Comparison of ENCODE assay signal across 10 cellular contexts in the genomic region with DNA sequence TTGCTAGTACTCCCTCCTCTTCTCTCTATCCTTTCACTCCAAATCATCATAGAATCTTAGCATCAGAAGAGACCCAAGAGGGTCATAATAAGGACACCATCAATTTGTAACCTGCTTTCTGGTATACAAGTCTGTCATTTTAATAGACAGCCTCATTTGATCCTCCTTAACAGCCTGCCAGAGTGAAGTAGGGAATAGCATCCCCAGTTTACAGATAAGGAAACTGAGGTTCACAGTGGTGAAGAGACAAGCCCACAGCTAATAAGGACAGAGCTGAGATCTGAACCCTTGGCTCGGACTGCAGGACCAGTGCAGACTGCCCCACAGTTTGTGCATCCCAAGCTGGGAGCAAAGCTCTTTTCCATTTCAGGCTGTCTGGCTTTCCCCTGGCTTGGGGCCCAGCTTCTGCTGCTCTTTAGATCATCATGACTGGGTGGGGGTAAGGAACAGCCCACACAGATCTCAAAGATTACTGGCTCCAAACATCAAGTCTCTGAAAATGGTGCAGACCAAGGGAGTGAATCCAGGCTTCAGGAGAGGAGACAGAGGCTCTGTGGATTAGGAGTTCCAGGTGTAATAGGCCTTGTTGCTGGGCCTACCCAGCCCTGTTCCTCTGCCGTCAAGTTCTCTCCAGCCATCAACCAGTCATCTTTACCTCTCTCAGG. TPM values are rescaled to one million over a fixed set of nuclear protein-coding genes. Genes with fewer than 3 reads are reported as not detected.
DNase-seq lines count a peak whose midpoint lies in the region; ATAC-seq lines count a peak whose summit lies in the region.
"Had no signal": no experiment of that assay in that cellular context is flagged by ENCODE, and none has a peak within 500 bp of the region (broad histone marks: within the 10 kb centered on the region; RNA-seq: fewer than 3 reads in every experiment).

No MANE protein-coding gene starts in this region.

- no peaks in the 10 kb centered on the region for H3K36me3 ChIP-seq in esophagus (ENCODE audit: control insufficient read depth in 2 of 2, insufficient read depth in 2 of 2, low read length in 1 of 2)
- H3K36me3 ChIP-seq in mucosa of rectum (ENCODE audit: control insufficient read depth in 2 of 2, insufficient read depth in 2 of 2, low read length in 2 of 2), result no peaks in the 10 kb centered on the region
- H3K36me3 ChIP-seq: colonic mucosa had no signal

- no peak overlapping the region for H3K4me3 ChIP-seq in esophagus (ENCODE audit: low read depth in 1 of 2, low read length in 2 of 2)
- H3K4me3 ChIP-seq in mucosa of rectum (ENCODE audit: low read length in 2 of 2), result no peak overlapping the region
- H3K4me3 ChIP-seq: colonic mucosa had no signal

- DNase-seq in Right ventricle myocardium inferior (ENCODE audit: missing footprints), result no peak
- no peak for DNase-seq in cardiac septum (ENCODE audit: low spot score)
- no peak for DNase-seq in NCI-H345 (lab: John Stamatoyannopoulos, UW)
- no peak for DNase-seq in nucleus accumbens (lab: John Stamatoyannopoulos, UW)
- DNase-seq: NCI-H1105 treated with DMSO at 0.1 percent for 48 hours had no signal

- peaks cover 3 to 7% of the 10 kb centered on the region in 2 donors for H3K4me1 ChIP-seq in esophagus (ENCODE audit: control insufficient read depth in 2 of 2, insufficient read depth in 2 of 2, low read length in 1 of 2)
- H3K4me1 ChIP-seq in mucosa of rectum (ENCODE audit: control insufficient read depth in 2 of 2, insufficient read depth in 2 of 2, low read length in 2 of 2), result peaks cover 0 to 6% of the 10 kb centered on the region in 2 donors
- H3K4me1 ChIP-seq: colonic mucosa had no signal

- H3K27ac ChIP-seq in esophagus (ENCODE audit: low read depth in 2 of 2, low read length in 1 of 2) (peak overlapping the region; percentile 17 to 66), mucosa of rectum (ENCODE audit: low read depth in 2 of 2, low read length in 2 of 2) (peak overlapping the region; percentile 40 to 67)
- H3K27ac ChIP-seq: colonic mucosa had no signal

- ATAC-seq in Right ventricle myocardium inferior (peak; percentile 2), HG02763 (IDR thresholded peaks at IDR 0.05; ENCODE audit: unreplicated experiment) (no peak), HG02884 (IDR thresholded peaks at IDR 0.05; ENCODE audit: unreplicated experiment) (no peak)

- no peak overlapping the region for H3K9ac ChIP-seq in mucosa of rectum (ENCODE audit: low read depth in 1 of 2, low read length in 2 of 2)

- no peaks in the 10 kb centered on the region for H3K9me3 ChIP-seq in esophagus (ENCODE audit: control insufficient read depth in 2 of 2, insufficient read depth in 1 of 2, low read depth in 1 of 2, low read length in 1 of 2)
- H3K9me3 ChIP-seq in mucosa of rectum (ENCODE audit: control insufficient read depth in 2 of 2, low read length in 2 of 2), result no peaks in the 10 kb centered on the region
- H3K9me3 ChIP-seq: colonic mucosa had no signal

- intact Hi-C loops in Right ventricle myocardium inferior (cut with DNase I), result no loop called here
- intact Hi-C loops in cardiac septum (cut with DNase I), result no loop called here

- H3K27me3 ChIP-seq in esophagus (ENCODE audit: control insufficient read depth in 1 of 2, insufficient read depth in 2 of 2, low read length in 2 of 2) (no peaks in the 10 kb centered on the region), mucosa of rectum (ENCODE audit: control insufficient read depth in 2 of 2, insufficient read depth in 2 of 2, low read length in 2 of 2) (no peaks in the 10 kb centered on the region)
- H3K27me3 ChIP-seq: colonic mucosa had no signal

- WGBS in esophagus, 2 donors, result 49 to 61% methylated on average over 2 of the region's 2 CpGs

RNA-seq across cellular contexts. Expression of a gene that starts 10.3 kb away (rescaled TPM):
- 228 TPM for total RNA-seq in Right ventricle myocardium inferior
- 164 TPM for total RNA-seq in cardiac septum
- 10 to 100 TPM; 34.1 to 80.6 TPM for polyA plus RNA-seq in esophagus

RNA-seq across cellular contexts. Expression of a gene that starts 15.3 kb away (rescaled TPM):
- total RNA-seq in Right ventricle myocardium inferior (3.0 TPM), cardiac septum (0.51 TPM)
- polyA plus RNA-seq in esophagus, result 10 to 100 TPM; 18.0 to 56.0 TPM
